Comparison of ENCODE assay signal across 33 cellular contexts in genomic region chr17:74186498-74186897, GRCh38.
"Had no signal": no experiment of that assay in that cellular context is flagged by ENCODE, and none has a peak within 500 bp of the region (broad histone marks: within the 10 kb centered on the region; RNA-seq: fewer than 3 reads in every experiment).

No MANE protein-coding gene starts in this region.

- H3K27ac ChIP-seq: brain microvascular endothelial cell, neutrophil, skin epidermis, upper lobe of right lung, WERI-Rb-1 had no signal

- H3K4me3 ChIP-seq: skin epidermis, upper lobe of right lung had no signal

- H3K4me1 ChIP-seq: upper lobe of right lung had no signal

- H3K4me1 Mint-ChIP-seq: activated CD4-positive, alpha-beta memory T cell treated with anti-CD3 and anti-CD28 coated beads, Interleukin-2, amount 10 ng/mL, durations not matched to agents 7 days and 5 days; activated CD4-positive, alpha-beta T cell treated with anti-CD3 and anti-CD28 coated beads, Interleukin-2, amount 10 ng/mL, durations not matched to agents 7 days and 5 days; activated naive CD4-positive, alpha-beta T cell treated with anti-CD3 and anti-CD28 coated beads, Interleukin-2, amount 10 ng/mL, durations not matched to agents 7 days and 5 days; immature natural killer cell; nephron; stimulated activated memory B cell treated with anti-CD40 and anti-IgM and Interleukin-4, amounts not matched to agents 10 μg/mL and 1 μg/mL and 100 μg/mL, for 72 hours; stimulated activated naive CD8-positive, alpha-beta T cell treated with anti-CD3 and anti-CD28 coated beads, Interleukin-15, amount 100 ng/mL, for 72 hours had no signal

- H3K36me3 Mint-ChIP-seq: activated naive CD4-positive, alpha-beta T cell treated with anti-CD3 and anti-CD28 coated beads, Interleukin-2, amount 10 ng/mL, durations not matched to agents 7 days and 5 days; activated naive CD8-positive, alpha-beta T cell treated with anti-CD3 and anti-CD28 coated beads, Interleukin-2, amount 10 ng/mL, durations not matched to agents 7 days and 5 days; immature natural killer cell; stimulated activated memory B cell treated with anti-CD40 and anti-IgM and Interleukin-4, amounts not matched to agents 10 μg/mL and 1 μg/mL and 100 μg/mL, for 72 hours had no signal

- H3K4me3 Mint-ChIP-seq: activated CD4-positive, alpha-beta memory T cell treated with anti-CD3 and anti-CD28 coated beads, Interleukin-2, amount 10 ng/mL, durations not matched to agents 7 days and 5 days; activated CD4-positive, alpha-beta T cell treated with anti-CD3 and anti-CD28 coated beads, Interleukin-2, amount 10 ng/mL, durations not matched to agents 7 days and 5 days; activated naive CD4-positive, alpha-beta T cell treated with anti-CD3 and anti-CD28 coated beads, Interleukin-2, amount 10 ng/mL, durations not matched to agents 7 days and 5 days; activated naive CD8-positive, alpha-beta T cell treated with anti-CD3 and anti-CD28 coated beads, Interleukin-2, amount 10 ng/mL, durations not matched to agents 7 days and 5 days; activated T-cell treated with anti-CD3 and anti-CD28 coated beads, Interleukin-2, amount 50 U/mL, for 24 hours; dendritic cell treated with granulocyte-macrophage colony-stimulating factor and Interleukin-4, amounts not matched to agents 40 ng/mL and 50 ng/mL, for 4 days; endodermal cell; immature natural killer cell; nephron; stimulated activated memory B cell treated with anti-CD40 and anti-IgM and Interleukin-4, amounts not matched to agents 10 μg/mL and 1 μg/mL and 100 μg/mL, for 72 hours; stimulated activated naive CD8-positive, alpha-beta T cell treated with anti-CD3 and anti-CD28 coated beads, Interleukin-15, amount 100 ng/mL, for 72 hours; T-helper 1 cell treated with Interleukin-12 subunit alpha and Interleukin-12 subunit beta and Interleukin-4 antibody, amounts not matched to agents 30 μg/mL and 1 μg/mL, for 36 hours had no signal

- H3K36me3 ChIP-seq: brain microvascular endothelial cell, neutrophil, upper lobe of right lung, WERI-Rb-1 had no signal

- FAIRE-seq: astrocyte, TTC549 had no signal

- H3K9me3 ChIP-seq: neutrophil, upper lobe of right lung had no signal

- H3K27me3 ChIP-seq: brain microvascular endothelial cell had no signal

- ATAC-seq: esophagus mucosa; left lobe of liver; sciatic nerve; stimulated activated memory B cell treated with anti-CD40 and anti-IgM and Interleukin-4, amounts not matched to agents 10 μg/mL and 1 μg/mL and 100 μg/mL, for 72 hours; stimulated activated naive CD8-positive, alpha-beta T cell treated with anti-CD3 and anti-CD28 coated beads, Interleukin-15, amount 100 ng/mL, for 72 hours; upper lobe of right lung had no signal

- H3K27ac Mint-ChIP-seq: activated CD4-positive, alpha-beta memory T cell treated with anti-CD3 and anti-CD28 coated beads, Interleukin-2, amount 10 ng/mL, durations not matched to agents 7 days and 5 days; activated CD4-positive, alpha-beta T cell treated with anti-CD3 and anti-CD28 coated beads, Interleukin-2, amount 10 ng/mL, durations not matched to agents 7 days and 5 days; activated naive CD4-positive, alpha-beta T cell treated with anti-CD3 and anti-CD28 coated beads, Interleukin-2, amount 10 ng/mL, durations not matched to agents 7 days and 5 days; activated naive CD8-positive, alpha-beta T cell treated with anti-CD3 and anti-CD28 coated beads, Interleukin-2, amount 10 ng/mL, durations not matched to agents 7 days and 5 days; activated T-cell treated with anti-CD3 and anti-CD28 coated beads, Interleukin-2, amount 50 U/mL, for 24 hours; dendritic cell treated with granulocyte-macrophage colony-stimulating factor and Interleukin-4, amounts not matched to agents 40 ng/mL and 50 ng/mL, for 4 days; endodermal cell; immature natural killer cell; nephron; progenitor cell of endocrine pancreas; stimulated activated memory B cell treated with anti-CD40 and anti-IgM and Interleukin-4, amounts not matched to agents 10 μg/mL and 1 μg/mL and 100 μg/mL, for 72 hours; stimulated activated naive CD8-positive, alpha-beta T cell treated with anti-CD3 and anti-CD28 coated beads, Interleukin-15, amount 100 ng/mL, for 72 hours; T-helper 1 cell treated with Interleukin-12 subunit alpha and Interleukin-12 subunit beta and Interleukin-4 antibody, amounts not matched to agents 30 μg/mL and 1 μg/mL, for 36 hours had no signal

- DNase-seq: activated CD4-positive, alpha-beta memory T cell treated with anti-CD3 and anti-CD28 coated beads, Interleukin-2, amount 10 ng/mL, durations not matched to agents 7 days and 5 days; activated CD4-positive, alpha-beta T cell treated with anti-CD3 and anti-CD28 coated beads for 1 hour; activated CD4-positive, alpha-beta T cell treated with anti-CD3 and anti-CD28 coated beads, Interleukin-2, amount 10 ng/mL, durations not matched to agents 7 days and 5 days; activated CD8-positive, alpha-beta memory T cell treated with anti-CD3 and anti-CD28 coated beads, Interleukin-2, amount 50 U/mL, for 48 hours; activated gamma-delta T cell; activated naive CD4-positive, alpha-beta T cell treated with anti-CD3 and anti-CD28 coated beads, Interleukin-2, amount 10 ng/mL, durations not matched to agents 7 days and 5 days; activated naive CD8-positive, alpha-beta T cell treated with anti-CD3 and anti-CD28 coated beads, Interleukin-2, amount 10 ng/mL, durations not matched to agents 7 days and 5 days; activated T-cell treated with anti-CD3 and anti-CD28 coated beads, Interleukin-2, amount 50 U/mL, for 24 hours; brain microvascular endothelial cell; central memory CD4-positive, alpha-beta T cell; endodermal cell; foreskin fibroblast; head of caudate nucleus; hippocampal formation; immature natural killer cell; stimulated activated CD4-positive, alpha-beta T cell treated with anti-CD3 and anti-CD28 coated beads, Interleukin-4, amount 100 ng/mL, for 24 hours; stimulated activated naive CD8-positive, alpha-beta T cell treated with anti-CD3 and anti-CD28 coated beads, Interleukin-15, amount 100 ng/mL, for 72 hours; substantia nigra; T-helper 9 cell; upper lobe of right lung; WERI-Rb-1 had no signal

- H3K9me3 Mint-ChIP-seq: activated CD4-positive, alpha-beta memory T cell treated with anti-CD3 and anti-CD28 coated beads, Interleukin-2, amount 10 ng/mL, durations not matched to agents 7 days and 5 days; activated naive CD4-positive, alpha-beta T cell treated with anti-CD3 and anti-CD28 coated beads, Interleukin-2, amount 10 ng/mL, durations not matched to agents 7 days and 5 days; activated T-cell treated with anti-CD3 and anti-CD28 coated beads, Interleukin-2, amount 50 U/mL, for 24 hours; dendritic cell treated with granulocyte-macrophage colony-stimulating factor and Interleukin-4, amounts not matched to agents 40 ng/mL and 50 ng/mL, for 4 days; immature natural killer cell; nephron; stimulated activated memory B cell treated with anti-CD40 and anti-IgM and Interleukin-4, amounts not matched to agents 10 μg/mL and 1 μg/mL and 100 μg/mL, for 72 hours; T-helper 1 cell treated with Interleukin-12 subunit alpha and Interleukin-12 subunit beta and Interleukin-4 antibody, amounts not matched to agents 30 μg/mL and 1 μg/mL, for 36 hours had no signal

- H3K27me3 Mint-ChIP-seq: activated CD4-positive, alpha-beta T cell treated with anti-CD3 and anti-CD28 coated beads, Interleukin-2, amount 10 ng/mL, durations not matched to agents 7 days and 5 days; progenitor cell of endocrine pancreas had no signal
